In genomic region chr10:35219906-35220890, GRCh38 we compare ENCODE assay signal across 1 cellular context.
TF ChIP-seq lines count a peak whose summit lies in the region.

No MANE protein-coding gene starts in this region.

TF ChIP-seq in HepG2, 621 proteins besides CTCF, POLR2A, EP300 and RAD21 (continued from another document and continues in another):
- TF ChIP-seq ARID5B (CRISPR knock-in tag; IDR thresholded peaks at IDR 0.05) (peak; percentile 78; the same call in 1 of the 2 replicates), FOXA3 (CRISPR knock-in tag; IDR thresholded peaks at IDR 0.05) (peak; percentile 45; the same call in 1 of the 2 replicates), ZNF569 (CRISPR knock-in tag; IDR thresholded peaks at IDR 0.05; ENCODE audit: borderline replicate concordance) (no peak), HOXA3 (CRISPR knock-in tag; IDR thresholded peaks at IDR 0.05) (peak; percentile 25; the same call in 1 of the 2 replicates), GATAD2A (CRISPR knock-in tag; IDR thresholded peaks at IDR 0.05) (peak; percentile 57; the same call in 1 of the 2 replicates), ESRRA (CRISPR knock-in tag; IDR thresholded peaks at IDR 0.05; ENCODE audit: low read depth) (peak; percentile 87), ZNF333 (CRISPR knock-in tag; IDR thresholded peaks at IDR 0.05; ENCODE audit: borderline replicate concordance) (no peak), ZBTB26 (CRISPR knock-in tag; IDR thresholded peaks at IDR 0.05; ENCODE audit: borderline replicate concordance) (no peak), THRA (CRISPR knock-in tag; IDR thresholded peaks at IDR 0.05; ENCODE audit: borderline replicate concordance) (peak; percentile 41; the same call in 1 of the 2 replicates), ZSCAN22 (CRISPR knock-in tag; IDR thresholded peaks at IDR 0.05) (no peak), ZBTB43 (CRISPR knock-in tag; conservative IDR thresholded peaks at IDR 0.05) (no peak), HIC2 (CRISPR knock-in tag; IDR thresholded peaks at IDR 0.05; ENCODE audit: low read depth) (no peak), ZNF12 (CRISPR knock-in tag; IDR thresholded peaks at IDR 0.05) (peak; percentile 31; the same call in 1 of the 2 replicates), SMC3 (IDR thresholded peaks at IDR 0.05; ENCODE audit: low read length) (no peak), RXRB (CRISPR knock-in tag; IDR thresholded peaks at IDR 0.05; ENCODE audit: borderline replicate concordance) (peak; percentile 54; the same call in 1 of the 2 replicates), FOXJ3 (CRISPR knock-in tag; IDR thresholded peaks at IDR 0.05; ENCODE audit: borderline replicate concordance) (peak; percentile 32; the same call in 1 of the 2 replicates), DR1 (CRISPR knock-in tag; IDR thresholded peaks at IDR 0.05) (no peak), HNF4A (CRISPR knock-in tag; IDR thresholded peaks at IDR 0.05) (peak; percentile 61), ZNF142 (CRISPR knock-in tag; IDR thresholded peaks at IDR 0.05) (no peak), IRF1 (CRISPR knock-in tag; IDR thresholded peaks at IDR 0.05; ENCODE audit: low read depth) (no peak), AKAP8 (CRISPR knock-in tag; IDR thresholded peaks at IDR 0.05) (no peak), ZNF232 (CRISPR knock-in tag; IDR thresholded peaks at IDR 0.05; ENCODE audit: borderline replicate concordance) (no peak), SAP130 (CRISPR knock-in tag; IDR thresholded peaks at IDR 0.05; ENCODE audit: low read depth) (peak; percentile 13; the same call in 1 of the 2 replicates), ISL2 (CRISPR knock-in tag; IDR thresholded peaks at IDR 0.05) (peak; percentile 51; the same call in 1 of the 2 replicates), NR2F6 (IDR thresholded peaks at IDR 0.05) (peak; percentile 91), NR2F6 (CRISPR knock-in tag; IDR thresholded peaks at IDR 0.05) (peak; percentile 91), FOXP1 (IDR thresholded peaks at IDR 0.05) (no peak), FOXP1 (CRISPR knock-in tag; IDR thresholded peaks at IDR 0.05) (0 out of 2 replicates have a peak, but pooled peaks have one; percentile 13), SKI (IDR thresholded peaks at IDR 0.05; ENCODE audit: partially characterized antibody) (peak; percentile 35), RXRA (CRISPR knock-in tag; IDR thresholded peaks at IDR 0.05) (no peak; the same call in 1 of the 2 replicates), TARDBP (CRISPR knock-in tag; IDR thresholded peaks at IDR 0.05) (0 out of 2 replicates have a peak, but pooled peaks have one; percentile 20), BCL6 (CRISPR knock-in tag; IDR thresholded peaks at IDR 0.05) (peak; percentile 71), FOXK1 (CRISPR knock-in tag; IDR thresholded peaks at IDR 0.05; ENCODE audit: borderline replicate concordance, low read depth) (peak; percentile 31; the same call in 1 of the 2 replicates), FOXA1 (IDR thresholded peaks at IDR 0.05) (no peak), FOXA1 (CRISPR knock-in tag; IDR thresholded peaks at IDR 0.05) (no peak), ZFP62 (CRISPR knock-in tag; IDR thresholded peaks at IDR 0.05) (no peak), SALL1 (CRISPR knock-in tag; IDR thresholded peaks at IDR 0.05) (peak; percentile 39; the same call in 1 of the 2 replicates), ZNF235 (CRISPR knock-in tag; IDR thresholded peaks at IDR 0.05; ENCODE audit: borderline replicate concordance) (no peak), KAT8 (CRISPR knock-in tag; IDR thresholded peaks at IDR 0.05) (0 out of 2 replicates have a peak, but pooled peaks have one; percentile 17), ERF (CRISPR knock-in tag; IDR thresholded peaks at IDR 0.05) (no peak), KDM6A (CRISPR knock-in tag; IDR thresholded peaks at IDR 0.05; ENCODE audit: low read depth) (0 out of 2 replicates have a peak, but pooled peaks have one; percentile 13), PAXIP1 (CRISPR knock-in tag; conservative IDR thresholded peaks at IDR 0.05) (peak; percentile 45; the same call in 1 of the 2 replicates), RARA (CRISPR knock-in tag; IDR thresholded peaks at IDR 0.05) (peak; percentile 78), SOX5 (CRISPR knock-in tag; IDR thresholded peaks at IDR 0.05; ENCODE audit: borderline replicate concordance) (peak; percentile 17; the same call in 1 of the 2 replicates), TBX2 (CRISPR knock-in tag; IDR thresholded peaks at IDR 0.05; ENCODE audit: borderline replicate concordance) (no peak)
